ENCODE assay signal across 1 cellular context in the genomic region with DNA sequence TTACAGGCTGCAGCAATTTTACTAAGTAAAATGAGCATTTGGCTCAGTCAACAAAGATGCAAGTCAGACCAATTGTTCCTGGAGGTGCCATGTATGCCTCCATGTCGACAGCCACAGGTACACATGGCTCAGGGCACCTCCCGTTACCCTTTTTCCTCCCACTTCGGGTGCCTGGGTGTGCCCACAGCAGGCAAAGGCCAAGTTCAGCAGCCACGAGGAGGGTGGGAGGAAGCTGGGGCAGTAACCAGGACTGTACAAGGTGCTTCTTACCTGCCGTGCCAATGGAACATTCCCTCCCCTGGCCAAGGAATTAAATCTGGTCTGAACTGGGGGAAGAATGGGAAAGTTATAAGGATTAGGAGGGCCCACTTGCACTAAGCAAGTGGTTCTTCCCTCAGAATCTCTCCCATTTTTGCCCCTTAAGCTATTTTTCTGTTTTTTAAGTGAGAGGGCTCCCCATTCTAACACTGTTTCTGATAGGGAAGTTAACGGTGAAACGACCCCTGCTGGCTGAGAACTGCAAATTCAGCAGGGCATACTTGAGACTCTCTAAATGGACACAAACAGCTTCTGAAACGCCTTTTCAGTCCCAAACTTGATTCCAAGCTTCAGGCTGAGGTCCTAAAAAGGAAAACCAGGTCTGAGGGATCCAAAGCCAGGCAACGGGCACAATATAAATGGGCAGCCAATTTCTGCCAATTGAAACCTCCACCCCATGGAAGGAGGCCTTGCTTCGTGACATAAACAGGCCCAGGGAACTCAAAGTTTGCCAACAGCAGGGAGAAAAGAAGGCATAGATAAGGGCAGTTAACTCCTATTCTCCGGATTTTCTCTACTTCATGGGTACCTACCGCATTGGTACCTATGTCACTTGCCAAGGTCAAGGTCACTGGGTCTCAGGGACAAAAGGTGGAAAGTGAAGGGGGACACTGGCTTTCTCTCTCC.
A peak's percentile ranks its signal among the peaks of the same experiment; 100 is the strongest.
TF ChIP-seq lines count a peak whose summit lies in the region.

No MANE protein-coding gene starts in this region.

TF ChIP-seq in K562, 482 proteins besides CTCF, POLR2A, EP300 and RAD21 (continued from another document):
- TF ChIP-seq XRCC5 (IDR thresholded peaks at IDR 0.05; ENCODE audit: low read depth, low read length), result 0 out of 2 replicates have a peak, but pooled peaks have one; percentile 58
- peak; percentile 23; the same call in 1 of the 2 replicates for TF ChIP-seq L3MBTL2 (IDR thresholded peaks at IDR 0.05)
- TF ChIP-seq, protein P1, sequence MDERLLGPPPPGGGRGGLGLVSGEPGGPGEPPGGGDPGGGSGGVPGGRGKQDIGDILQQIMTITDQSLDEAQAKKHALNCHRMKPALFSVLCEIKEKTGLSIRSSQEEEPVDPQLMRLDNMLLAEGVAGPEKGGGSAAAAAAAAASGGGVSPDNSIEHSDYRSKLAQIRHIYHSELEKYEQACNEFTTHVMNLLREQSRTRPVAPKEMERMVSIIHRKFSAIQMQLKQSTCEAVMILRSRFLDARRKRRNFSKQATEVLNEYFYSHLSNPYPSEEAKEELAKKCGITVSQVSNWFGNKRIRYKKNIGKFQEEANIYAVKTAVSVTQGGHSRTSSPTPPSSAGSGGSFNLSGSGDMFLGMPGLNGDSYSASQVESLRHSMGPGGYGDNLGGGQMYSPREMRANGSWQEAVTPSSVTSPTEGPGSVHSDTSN (CRISPR knock-in tag; IDR thresholded peaks at IDR 0.05; ENCODE audit: low read depth), result no peak
- TF ChIP-seq, protein P1 (tag; conservative IDR thresholded peaks at IDR 0.05; ENCODE audit: low read depth), result no peak
- TF ChIP-seq, protein P2, sequence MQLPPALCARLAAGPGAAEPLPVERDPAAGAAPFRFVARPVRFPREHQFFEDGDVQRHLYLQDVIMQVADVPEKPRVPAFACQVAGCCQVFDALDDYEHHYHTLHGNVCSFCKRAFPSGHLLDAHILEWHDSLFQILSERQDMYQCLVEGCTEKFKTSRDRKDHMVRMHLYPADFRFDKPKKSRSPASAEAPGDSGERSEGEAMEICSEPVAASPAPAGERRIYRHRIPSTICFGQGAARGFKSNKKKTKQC (CRISPR knock-in tag; IDR thresholded peaks at IDR 0.05), result no peak
- TF ChIP-seq ZNF551 (CRISPR knock-in tag; IDR thresholded peaks at IDR 0.05), result no peak
- peak; percentile 26 for TF ChIP-seq ZNF316 (IDR thresholded peaks at IDR 0.05)
- TF ChIP-seq, protein P3, sequence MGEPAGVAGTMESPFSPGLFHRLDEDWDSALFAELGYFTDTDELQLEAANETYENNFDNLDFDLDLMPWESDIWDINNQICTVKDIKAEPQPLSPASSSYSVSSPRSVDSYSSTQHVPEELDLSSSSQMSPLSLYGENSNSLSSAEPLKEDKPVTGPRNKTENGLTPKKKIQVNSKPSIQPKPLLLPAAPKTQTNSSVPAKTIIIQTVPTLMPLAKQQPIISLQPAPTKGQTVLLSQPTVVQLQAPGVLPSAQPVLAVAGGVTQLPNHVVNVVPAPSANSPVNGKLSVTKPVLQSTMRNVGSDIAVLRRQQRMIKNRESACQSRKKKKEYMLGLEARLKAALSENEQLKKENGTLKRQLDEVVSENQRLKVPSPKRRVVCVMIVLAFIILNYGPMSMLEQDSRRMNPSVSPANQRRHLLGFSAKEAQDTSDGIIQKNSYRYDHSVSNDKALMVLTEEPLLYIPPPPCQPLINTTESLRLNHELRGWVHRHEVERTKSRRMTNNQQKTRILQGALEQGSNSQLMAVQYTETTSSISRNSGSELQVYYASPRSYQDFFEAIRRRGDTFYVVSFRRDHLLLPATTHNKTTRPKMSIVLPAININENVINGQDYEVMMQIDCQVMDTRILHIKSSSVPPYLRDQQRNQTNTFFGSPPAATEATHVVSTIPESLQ (CRISPR knock-in tag; IDR thresholded peaks at IDR 0.05), result no peak
- TF ChIP-seq ZNF253 (CRISPR knock-in tag; conservative IDR thresholded peaks at IDR 0.05), result no peak
- no peak for TF ChIP-seq SRF (CRISPR knock-in tag; IDR thresholded peaks at IDR 0.05)
